31 cellular contexts compared by ENCODE assay signal in genomic region chr19:10166046-10166445, GRCh38. TPM values are rescaled to one million over a fixed set of nuclear protein-coding genes. Genes with fewer than 3 reads are reported as not detected.
"Had no signal": no experiment of that assay in that cellular context is flagged by ENCODE, and none has a peak within 500 bp of the region (broad histone marks: within the 10 kb centered on the region; RNA-seq: fewer than 3 reads in every experiment).

No MANE protein-coding gene starts in this region.

- H3K4me3 Mint-ChIP-seq: activated B cell treated with CpG ODN at 0.5 μM for 24 hours; activated CD4-positive, alpha-beta memory T cell treated with anti-CD3 and anti-CD28 coated beads, Interleukin-2, amount 10 ng/mL, durations not matched to agents 7 days and 5 days; activated naive CD4-positive, alpha-beta T cell treated with anti-CD3 and anti-CD28 coated beads for 36 hours; activated naive CD8-positive, alpha-beta T cell; activated T-cell treated with anti-CD3 and anti-CD28 coated beads, Interleukin-2, amount 50 U/mL, for 24 hours; T-cell had no signal

- H3K27ac ChIP-seq: ascending aorta, VCaP had no signal

- H3K9me3 Mint-ChIP-seq: activated B cell treated with CpG ODN at 0.5 μM for 24 hours; activated CD4-positive, alpha-beta memory T cell treated with anti-CD3 and anti-CD28 coated beads, Interleukin-2, amount 10 ng/mL, durations not matched to agents 7 days and 5 days; activated naive CD4-positive, alpha-beta T cell treated with anti-CD3 and anti-CD28 coated beads for 36 hours; activated T-cell treated with anti-CD3 and anti-CD28 coated beads, Interleukin-2, amount 50 U/mL, for 24 hours; activated T-helper 2 cell treated with anti-CD3 and anti-CD28 coated beads, Interferon-gamma antibody, Interleukin-2, Interleukin-4, amounts not matched to agents 10 μg/mL and 5 μg/mL and 100 μg/mL, durations not matched to agents 14 hours and 24 hours and 36 hours; T-cell had no signal

- DNase-seq: activated B cell treated with CpG ODN at 0.5 μM for 24 hours; activated CD4-positive, alpha-beta memory T cell treated with anti-CD3 and anti-CD28 coated beads, Interleukin-2, amount 10 ng/mL, durations not matched to agents 7 days and 5 days; activated CD4-positive, alpha-beta T cell treated with anti-CD3 and anti-CD28 coated beads for 4 hours; activated CD4-positive, alpha-beta T cell treated with anti-CD3 and anti-CD28 coated beads, Interleukin-2, amount 50 U/mL, for 1 hour; activated CD4-positive, CD25-positive, alpha-beta regulatory T cell treated with anti-CD3 and anti-CD28 coated beads, Interleukin-2, amount 50 U/mL, for 72 hours; activated CD8-positive, alpha-beta memory T cell treated with anti-CD3 and anti-CD28 coated beads for 24 hours; activated gamma-delta T cell; activated naive CD4-positive, alpha-beta T cell treated with anti-CD3 and anti-CD28 coated beads for 36 hours; activated T-cell treated with anti-CD3 and anti-CD28 coated beads, Interleukin-2, amount 50 U/mL, for 24 hours; amygdala; Karpas-422; KBM-7; MG63; MV-4-11; NCI-H1092; NCI-H1436 treated with DMSO at 0.1 percent for 48 hours; NCI-H1694 treated with DMSO at 0.1 percent for 48 hours; NCI-H2029; NCI-H345; NCI-H524 treated with DMSO at 0.1 percent for 48 hours; PC-3; SIG-M5; T-cell; T-helper 2 cell; T-helper 9 cell had no signal

- H3K4me1 ChIP-seq: ascending aorta had no signal

- H3K4me3 ChIP-seq: ascending aorta, MG63 had no signal

- H3K4me1 Mint-ChIP-seq: activated B cell treated with CpG ODN at 0.5 μM for 24 hours had no signal

- H3K27ac Mint-ChIP-seq: activated B cell treated with CpG ODN at 0.5 μM for 24 hours; activated CD4-positive, alpha-beta memory T cell treated with anti-CD3 and anti-CD28 coated beads, Interleukin-2, amount 10 ng/mL, durations not matched to agents 7 days and 5 days; activated naive CD4-positive, alpha-beta T cell treated with anti-CD3 and anti-CD28 coated beads for 36 hours; activated naive CD8-positive, alpha-beta T cell; activated T-cell treated with anti-CD3 and anti-CD28 coated beads, Interleukin-2, amount 50 U/mL, for 24 hours; T-cell had no signal

- H3K27me3 Mint-ChIP-seq: activated B cell treated with CpG ODN at 0.5 μM for 24 hours; activated CD4-positive, alpha-beta memory T cell treated with anti-CD3 and anti-CD28 coated beads, Interleukin-2, amount 10 ng/mL, durations not matched to agents 7 days and 5 days; activated naive CD8-positive, alpha-beta T cell; activated T-cell treated with anti-CD3 and anti-CD28 coated beads, Interleukin-2, amount 50 U/mL, for 24 hours; T-cell had no signal

- H3K9me3 ChIP-seq: ascending aorta, MG63 had no signal

- ATAC-seq: PC-3, Right ventricle myocardium inferior, SK-N-SH treated with all-trans-retinoic acid at 6 μM for 48 hours, T-cell had no signal

- H3K27me3 ChIP-seq: ascending aorta, MG63 had no signal

RNA-seq across cellular contexts. Expression of gene PPAN, which starts 59.9 kb away (rescaled TPM):
- total RNA-seq: ascending aorta had no signal
